In the genomic region with DNA sequence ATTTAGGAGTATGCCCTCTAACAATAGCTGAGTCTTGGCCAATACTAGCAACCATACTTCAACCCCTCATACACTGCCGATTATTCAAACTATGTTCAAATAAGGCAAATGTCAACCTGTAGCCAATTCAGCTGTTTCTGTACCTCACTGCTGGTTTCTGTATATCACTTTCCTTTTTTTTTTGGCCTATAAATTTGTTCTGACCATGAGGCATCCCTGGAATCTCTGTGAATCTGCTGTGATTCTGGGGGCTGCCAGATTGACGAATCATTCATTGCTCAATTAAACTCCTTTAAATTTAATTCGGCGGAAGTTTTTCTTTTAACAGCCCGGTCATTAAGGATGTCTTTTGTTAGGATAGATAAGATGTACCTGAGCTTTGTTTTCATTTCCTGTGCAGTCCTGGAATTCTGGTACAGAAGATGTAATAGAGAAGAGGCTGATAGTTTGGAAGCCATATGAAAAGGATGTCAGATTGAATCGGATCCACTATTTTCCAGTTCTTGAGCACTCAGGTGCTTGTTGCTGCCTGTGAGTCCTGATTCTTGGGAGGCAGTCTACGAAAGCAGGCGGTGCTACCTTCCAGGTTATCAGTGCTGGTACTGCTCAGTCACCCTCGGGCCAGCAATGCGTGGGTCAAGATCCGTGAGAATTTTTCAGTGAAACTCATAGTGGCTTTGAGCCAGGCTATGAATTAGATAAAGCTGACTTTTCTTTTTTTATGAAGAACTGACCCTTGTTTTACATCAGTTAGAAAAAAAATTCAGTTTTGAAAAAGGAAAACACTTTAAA, we compare ENCODE assay signal across 11 cellular contexts.
"Had no signal": no experiment of that assay in that cellular context is flagged by ENCODE, and none has a peak within 500 bp of the region (broad histone marks: within the 10 kb centered on the region; RNA-seq: fewer than 3 reads in every experiment).

No MANE protein-coding gene starts in this region.

- H3K9me3 ChIP-seq: esophagus muscularis mucosa, gastroesophageal sphincter, ovary, testis had no signal

- H3K36me3 ChIP-seq: esophagus muscularis mucosa, gastroesophageal sphincter, ovary had no signal

- H3K4me3 ChIP-seq: esophagus muscularis mucosa, gastroesophageal sphincter, ovary had no signal

- ATAC-seq: gastroesophageal sphincter; stimulated activated naive CD8-positive, alpha-beta T cell treated with anti-CD3 and anti-CD28 coated beads, Interleukin-15, amount 100 ng/mL, for 72 hours had no signal

- DNase-seq: activated naive CD4-positive, alpha-beta T cell treated with anti-CD3 and anti-CD28 coated beads, Interleukin-2, amount 50 U/mL, for 16 hours; activated T-cell treated with anti-CD3 and anti-CD28 coated beads, Interleukin-2, amount 50 U/mL, for 1 hour; amniotic stem cell; ovary; stimulated activated CD4-positive, alpha-beta T cell treated with anti-CD3 and anti-CD28 coated beads, Interleukin-15, amount 100 ng/mL, for 24 hours; stimulated activated CD4-positive, alpha-beta T cell treated with anti-CD3 and anti-CD28 coated beads, Interleukin-4, amount 100 ng/mL, for 24 hours; stimulated activated naive CD8-positive, alpha-beta T cell treated with anti-CD3 and anti-CD28 coated beads, Interleukin-15, amount 100 ng/mL, for 72 hours; testis had no signal

- H3K9me3 Mint-ChIP-seq: neural crest cell; stimulated activated naive CD8-positive, alpha-beta T cell treated with anti-CD3 and anti-CD28 coated beads, Interleukin-15, amount 100 ng/mL, for 72 hours had no signal

- H3K4me1 Mint-ChIP-seq: stimulated activated naive CD8-positive, alpha-beta T cell treated with anti-CD3 and anti-CD28 coated beads, Interleukin-15, amount 100 ng/mL, for 72 hours had no signal

- H3K27me3 ChIP-seq: esophagus muscularis mucosa, gastroesophageal sphincter, ovary, testis had no signal

- H3K4me3 Mint-ChIP-seq: neural crest cell; stimulated activated naive CD8-positive, alpha-beta T cell treated with anti-CD3 and anti-CD28 coated beads, Interleukin-15, amount 100 ng/mL, for 72 hours had no signal

- H3K27ac Mint-ChIP-seq: stimulated activated naive CD8-positive, alpha-beta T cell treated with anti-CD3 and anti-CD28 coated beads, Interleukin-15, amount 100 ng/mL, for 72 hours had no signal

- H3K27ac ChIP-seq: esophagus muscularis mucosa, gastroesophageal sphincter, ovary, testis had no signal
